Comparison of ENCODE assay signal across 8 cellular contexts in genomic region chr11:118912742-118913410, GRCh38. TPM values are rescaled to one million over a fixed set of nuclear protein-coding genes. Genes with fewer than 3 reads are reported as not detected.
A peak's percentile ranks its signal among the peaks of the same experiment; 100 is the strongest.
DNase-seq lines count a peak whose midpoint lies in the region; ATAC-seq and TF ChIP-seq lines count a peak whose summit lies in the region.

No MANE protein-coding gene starts in this region.

- no peaks in the 10 kb centered on the region for H3K27me3 ChIP-seq in liver (ENCODE audit: control insufficient read depth in 4 of 4, insufficient read depth in 4 of 4, low read length in 3 of 4)
- H3K27me3 ChIP-seq in upper lobe of right lung, result no peaks in the 10 kb centered on the region

- WGBS in liver, result 57% methylated on average over 12 of the region's 12 CpGs

- H3K36me3 Mint-ChIP-seq in activated naive CD4-positive, alpha-beta T cell treated with anti-CD3 and anti-CD28 coated beads, Interleukin-2, amount 50 U/mL, for 24 hours, result no peaks in the 10 kb centered on the region
- H3K36me3 Mint-ChIP-seq in activated naive CD8-positive, alpha-beta T cell treated with anti-CD3 and anti-CD28 coated beads, Interleukin-2, amount 50 U/mL, for 24 hours (ENCODE audit: low read depth), result no peaks in the 10 kb centered on the region

- DNase-seq in activated naive CD4-positive, alpha-beta T cell treated with Interleukin-2 at 50 U/mL for 16 hours, result no peak
- DNase-seq in activated naive CD8-positive, alpha-beta T cell treated with anti-CD3 and anti-CD28 coated beads, Interleukin-2, amount 50 U/mL, for 24 hours, result peak; percentile 60
- DNase-seq in upper lobe of right lung (no peak), NCI-H2029 (lab: John Stamatoyannopoulos, UW) (no peak), mesenteric fat pad (ENCODE audit: low spot score) (no peak), NCI-H1048 (lab: John Stamatoyannopoulos, UW) (no peak)

- peak overlapping the region; percentile 77 for H3K4me3 Mint-ChIP-seq in activated naive CD4-positive, alpha-beta T cell treated with anti-CD3 and anti-CD28 coated beads, Interleukin-2, amount 50 U/mL, for 24 hours
- H3K4me3 Mint-ChIP-seq in activated naive CD8-positive, alpha-beta T cell treated with anti-CD3 and anti-CD28 coated beads, Interleukin-2, amount 50 U/mL, for 24 hours, result peak overlapping the region; percentile 81

- H3K4me1 ChIP-seq in liver (ENCODE audit: control insufficient read depth in 4 of 4, insufficient read depth in 4 of 4, low read length in 3 of 4), result peaks cover 33 to 85% (median 54%) of the 10 kb centered on the region in 4 donors
- H3K4me1 ChIP-seq in upper lobe of right lung, result peaks cover 96% of the 10 kb centered on the region

- H3K9me3 ChIP-seq in liver (ENCODE audit: control insufficient read depth in 4 of 4, low read length in 3 of 4) (no peaks in the 10 kb centered on the region), upper lobe of right lung (no peaks in the 10 kb centered on the region)

- H3K9me3 Mint-ChIP-seq in activated naive CD4-positive, alpha-beta T cell treated with anti-CD3 and anti-CD28 coated beads, Interleukin-2, amount 50 U/mL, for 24 hours, result no peaks in the 10 kb centered on the region
- no peaks in the 10 kb centered on the region for H3K9me3 Mint-ChIP-seq in activated naive CD8-positive, alpha-beta T cell treated with anti-CD3 and anti-CD28 coated beads, Interleukin-2, amount 50 U/mL, for 24 hours

- no peaks in the 10 kb centered on the region for H3K27me3 Mint-ChIP-seq in activated naive CD4-positive, alpha-beta T cell treated with anti-CD3 and anti-CD28 coated beads, Interleukin-2, amount 50 U/mL, for 24 hours
- H3K27me3 Mint-ChIP-seq in activated naive CD8-positive, alpha-beta T cell treated with anti-CD3 and anti-CD28 coated beads, Interleukin-2, amount 50 U/mL, for 24 hours, result no peaks in the 10 kb centered on the region

- H3K4me1 Mint-ChIP-seq in activated naive CD4-positive, alpha-beta T cell treated with anti-CD3 and anti-CD28 coated beads, Interleukin-2, amount 50 U/mL, for 24 hours, result peaks cover 83% of the 10 kb centered on the region
- peaks cover 83% of the 10 kb centered on the region for H3K4me1 Mint-ChIP-seq in activated naive CD8-positive, alpha-beta T cell treated with anti-CD3 and anti-CD28 coated beads, Interleukin-2, amount 50 U/mL, for 24 hours

- TF ChIP-seq CTCF in liver (IDR thresholded peaks at IDR 0.05; ENCODE audit: low read depth, low read length, missing input control) (no peak), upper lobe of right lung (IDR thresholded peaks at IDR 0.05) (no peak)

- H3K36me3 ChIP-seq in liver (ENCODE audit: control insufficient read depth in 4 of 4, insufficient read depth in 3 of 4, low read depth in 1 of 4, low read length in 3 of 4) (peaks cover 0 to 4% (median 0%) of the 10 kb centered on the region in 4 donors), upper lobe of right lung (peaks cover 2% of the 10 kb centered on the region)

- no peak for TF ChIP-seq RAD21 in liver (IDR thresholded peaks at IDR 0.05)

- H3K4me3 ChIP-seq in liver (ENCODE audit: low read depth in 1 of 3, low read length in 3 of 3), result no peak overlapping the region
- H3K4me3 ChIP-seq in upper lobe of right lung, result peak overlapping the region; percentile 19

- H3K27ac Mint-ChIP-seq in activated naive CD4-positive, alpha-beta T cell treated with anti-CD3 and anti-CD28 coated beads, Interleukin-2, amount 50 U/mL, for 24 hours, result peak overlapping the region; percentile 95
- peak overlapping the region; percentile 97 for H3K27ac Mint-ChIP-seq in activated naive CD8-positive, alpha-beta T cell treated with anti-CD3 and anti-CD28 coated beads, Interleukin-2, amount 50 U/mL, for 24 hours

- H3K9ac ChIP-seq in liver (ENCODE audit: low read depth in 1 of 2, low read length in 2 of 2), result peak overlapping the region in 1 of 2 donors; percentile 33

- ATAC-seq in activated naive CD8-positive, alpha-beta T cell treated with anti-CD3 and anti-CD28 coated beads, Interleukin-2, amount 50 U/mL, for 24 hours, result no peak
- no peak for ATAC-seq in upper lobe of right lung

- intact Hi-C loops in upper lobe of right lung (cut with DNase I), result no loop called here

- H3K27ac ChIP-seq in liver (ENCODE audit: low read depth in 1 of 2, low read length in 2 of 2), result peak overlapping the region; percentile 74 to 75
- peak overlapping the region; percentile 86 for H3K27ac ChIP-seq in upper lobe of right lung

TF ChIP-seq in liver, 16 proteins besides CTCF, POLR2A, EP300 and RAD21:
- TF ChIP-seq NR2F2 (IDR thresholded peaks at IDR 0.05) (peak; percentile 46), FOXA2 (IDR thresholded peaks at IDR 0.05) (no peak)

RNA-seq across cellular contexts. Expression of gene BCL9L, which starts 12.8 kb away (rescaled TPM):
- total RNA-seq in liver (10 to 100 TPM in 1 of 2 donors, 1 to 10 TPM in 1; 6.1 to 10.2 TPM), upper lobe of right lung (62.5 TPM), mesenteric fat pad (86.4 TPM)
- 10 to 100 TPM in 1 of 2 donors, 1 to 10 TPM in 1; 2.2 to 11.6 TPM for polyA plus RNA-seq in liver

RNA-seq across cellular contexts. Expression of gene CXCR5, which starts 29.2 kb away (rescaled TPM):
- total RNA-seq in liver (not detected), upper lobe of right lung (not detected), mesenteric fat pad (not detected)
- polyA plus RNA-seq in liver, result under 1 TPM; 0.06 to 0.92 TPM

RNA-seq across cellular contexts. Expression of gene UPK2, which starts 43.2 kb away (rescaled TPM):
- total RNA-seq in liver, result not detected
- polyA plus RNA-seq in liver, result not detected
- not detected for total RNA-seq in upper lobe of right lung
- not detected for total RNA-seq in mesenteric fat pad

RNA-seq across cellular contexts. Expression of gene FOXR1, which starts 58.7 kb away (rescaled TPM):
- not detected for total RNA-seq in liver
- polyA plus RNA-seq in liver, result not detected
- not detected for total RNA-seq in upper lobe of right lung
- total RNA-seq in mesenteric fat pad, result not detected
